ENCODE assay signal across 1 cellular context in genomic region chr2:4420032-4420431, GRCh38.
TF ChIP-seq lines count a peak whose summit lies in the region.

No MANE protein-coding gene starts in this region.

TF ChIP-seq in GM23338, 12 proteins besides CTCF, POLR2A, EP300 and RAD21 (continued from another document):
- TF ChIP-seq ZNF462 (CRISPR knock-in tag; IDR thresholded peaks at IDR 0.05) (no peak), JUNB (IDR thresholded peaks at IDR 0.05; ENCODE audit: unreplicated experiment) (no peak), NANOG (IDR thresholded peaks at IDR 0.05; ENCODE audit: borderline replicate concordance) (no peak), ZNF331 (CRISPR knock-in tag; IDR thresholded peaks at IDR 0.05; ENCODE audit: low read depth) (no peak), ETS1 (IDR thresholded peaks at IDR 0.05) (no peak), CREB1 (CRISPR knock-in tag; IDR thresholded peaks at IDR 0.05; ENCODE audit: low read depth) (no peak)
